ENCODE assay signal across 7 cellular contexts in genomic region chr2:8197825-8198224, GRCh38.
"Had no signal": no experiment of that assay in that cellular context is flagged by ENCODE, and none has a peak within 500 bp of the region (broad histone marks: within the 10 kb centered on the region; RNA-seq: fewer than 3 reads in every experiment).

No MANE protein-coding gene starts in this region.

- H3K9ac ChIP-seq: KMS-11 had no signal

- H3K4me1 Mint-ChIP-seq: IgD-negative memory B cell had no signal

- ATAC-seq: HepG2 had no signal

- H3K4me2 ChIP-seq: KMS-11 had no signal

- H3K4me3 Mint-ChIP-seq: IgD-negative memory B cell had no signal

- FAIRE-seq: HepG2, HTR-8/SVneo had no signal

- DNase-seq: KBM-7, KG1 had no signal

- H3K36me3 Mint-ChIP-seq: IgD-negative memory B cell had no signal

- H3K27ac ChIP-seq: HL-60, KMS-11 had no signal

- H3K27ac Mint-ChIP-seq: IgD-negative memory B cell had no signal
